In genomic region chr18:75880913-75881504, GRCh38 we compare ENCODE assay signal across 21 cellular contexts.
"Had no signal": no experiment of that assay in that cellular context is flagged by ENCODE, and none has a peak within 500 bp of the region (broad histone marks: within the 10 kb centered on the region; RNA-seq: fewer than 3 reads in every experiment).

No MANE protein-coding gene starts in this region.

- H3K4me1 Mint-ChIP-seq: endodermal cell; naive thymus-derived CD4-positive, alpha-beta T cell had no signal

- H3K27ac ChIP-seq: coronary artery, hepatocyte, stomach, thoracic aorta, transverse colon had no signal

- H3K4me1 ChIP-seq: transverse colon had no signal

- ATAC-seq: left colon; left ventricle myocardium superior; naive thymus-derived CD4-positive, alpha-beta T cell; right cardiac atrium had no signal

- H3K27ac Mint-ChIP-seq: endodermal cell; naive thymus-derived CD4-positive, alpha-beta T cell; nephron progenitor cell had no signal

- H3K9me3 ChIP-seq: transverse colon had no signal

- H3K36me3 ChIP-seq: stomach, thoracic aorta, transverse colon had no signal

- H3K27me3 ChIP-seq: hepatocyte, stomach, transverse colon had no signal

- H3K4me3 ChIP-seq: coronary artery, hepatocyte, lung, stomach, thoracic aorta, transverse colon had no signal

- H2AFZ ChIP-seq: hepatocyte had no signal

- H3K4me3 Mint-ChIP-seq: endodermal cell; naive thymus-derived CD4-positive, alpha-beta T cell; nephron progenitor cell had no signal

- H3K79me2 ChIP-seq: hepatocyte had no signal

- H3K4me2 ChIP-seq: hepatocyte had no signal

- DNase-seq: effector CD4-positive, alpha-beta T cell; endodermal cell; erythroblast; foreskin melanocyte; head of caudate nucleus; left colon; left ventricle myocardium superior; mesenchymal stem cell; naive thymus-derived CD4-positive, alpha-beta T cell; nephron progenitor cell; right cardiac atrium; small intestine; stimulated activated CD4-positive, alpha-beta T cell treated with anti-CD3 and anti-CD28 coated beads, Interleukin-12 subunit alpha, Interleukin-12 subunit beta, amount 100 ng/mL, for 4 hours; stimulated activated naive CD4-positive, alpha-beta T cell; stomach; substantia nigra; transverse colon had no signal
